ENCODE assay signal across 17 cellular contexts in the genomic region with DNA sequence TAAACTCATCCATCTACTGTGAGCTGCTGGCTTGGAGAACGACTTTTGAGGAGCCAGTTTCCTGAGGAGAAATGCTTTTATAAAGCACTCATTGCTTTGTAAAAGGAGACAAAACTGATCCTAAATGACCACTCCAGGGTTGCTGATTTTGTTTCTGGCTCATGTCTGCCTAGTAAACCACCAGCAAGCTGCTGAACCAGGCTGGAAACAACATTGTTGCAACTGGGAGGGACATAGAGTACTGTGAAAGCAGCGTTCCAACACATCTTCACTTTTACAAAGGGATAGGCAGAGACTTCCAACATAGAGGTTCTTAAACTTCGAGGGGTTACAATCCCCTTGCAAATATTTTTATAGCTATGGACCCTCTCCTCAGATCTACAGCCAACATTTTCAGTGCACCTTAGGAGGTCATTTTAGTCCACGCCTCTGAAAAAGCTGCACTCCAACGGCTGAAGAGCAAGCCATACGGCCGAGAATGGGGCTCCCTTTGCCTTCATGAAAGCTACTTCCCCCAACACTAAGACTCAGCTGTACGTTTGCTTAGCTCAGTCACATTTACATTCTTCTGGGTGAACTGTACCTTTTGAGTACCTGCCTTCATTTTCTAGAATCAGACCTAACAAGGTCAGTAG. TPM values are rescaled to one million over a fixed set of nuclear protein-coding genes. Genes with fewer than 3 reads are reported as not detected.
DNase-seq lines count a peak whose midpoint lies in the region; ATAC-seq and TF ChIP-seq lines count a peak whose summit lies in the region.
"Had no signal": no experiment of that assay in that cellular context is flagged by ENCODE, and none has a peak within 500 bp of the region (broad histone marks: within the 10 kb centered on the region; RNA-seq: fewer than 3 reads in every experiment).

No MANE protein-coding gene starts in this region.

- H3K27me3 ChIP-seq in uterus: no peaks in the 10 kb centered on the region
- H3K27me3 ChIP-seq: gastroesophageal sphincter had no signal

- no peaks in the 10 kb centered on the region for H3K9me3 Mint-ChIP-seq in chondrocyte (ENCODE audit: low read depth)
- no peaks in the 10 kb centered on the region for H3K9me3 Mint-ChIP-seq in stimulated activated effector memory CD8-positive, alpha-beta T cell treated with anti-CD3 and anti-CD28 coated beads, Interleukin-12 subunit alpha, Interleukin-12 subunit beta, amount 100 ng/mL, for 72 hours
- H3K9me3 Mint-ChIP-seq in activated T-cell treated with anti-CD3 and anti-CD28 coated beads, Interleukin-2, amount 50 U/mL, for 72 hours: no peaks in the 10 kb centered on the region

- H3K36me3 Mint-ChIP-seq in chondrocyte (ENCODE audit: low read depth): peaks cover 21% of the 10 kb centered on the region
- H3K36me3 Mint-ChIP-seq in stimulated activated effector memory CD8-positive, alpha-beta T cell treated with anti-CD3 and anti-CD28 coated beads, Interleukin-12 subunit alpha, Interleukin-12 subunit beta, amount 100 ng/mL, for 72 hours: peaks cover 34% of the 10 kb centered on the region
- peaks cover 2 to 5% of the 10 kb centered on the region in 2 donors for H3K36me3 Mint-ChIP-seq in activated T-cell treated with anti-CD3 and anti-CD28 coated beads, Interleukin-2, amount 50 U/mL, for 72 hours (ENCODE audit: insufficient read depth in 2 of 2)

- no peak for TF ChIP-seq CTCF in chondrocyte (IDR thresholded peaks at IDR 0.05)
- TF ChIP-seq CTCF in uterus (IDR thresholded peaks at IDR 0.05): no peak

- ATAC-seq in GM18909 (IDR thresholded peaks at IDR 0.05; ENCODE audit: poor library complexity, unreplicated experiment) (peak; percentile 11), HG02870 (IDR thresholded peaks at IDR 0.05; ENCODE audit: unreplicated experiment) (peak; percentile 4)
- no peak for ATAC-seq in stimulated activated effector memory CD8-positive, alpha-beta T cell treated with anti-CD3 and anti-CD28 coated beads, Interleukin-12 subunit alpha, Interleukin-12 subunit beta, amount 100 ng/mL, for 72 hours
- no peak for ATAC-seq in activated T-cell treated with anti-CD3 and anti-CD28 coated beads, Interleukin-2, amount 50 U/mL, for 72 hours (replicated peaks in 1 of 2)
- ATAC-seq: activated CD8-positive, alpha-beta memory T cell treated with anti-CD3 and anti-CD28 coated beads, Interleukin-2, amount 10 ng/mL, durations not matched to agents 7 days and 5 days; gastroesophageal sphincter; naive thymus-derived CD8-positive, alpha-beta T cell had no signal

- DNase-seq in chondrocyte (ENCODE audit: low spot score) (no peak), iPS-NIHi11 (ENCODE audit: low spot score) (no peak), SW 1271 (lab: John Stamatoyannopoulos, UW) (no peak), uterus (no peak)
- no peak for DNase-seq in stimulated activated effector memory CD8-positive, alpha-beta T cell treated with anti-CD3 and anti-CD28 coated beads, Interleukin-12 subunit alpha, Interleukin-12 subunit beta, amount 100 ng/mL, for 72 hours (ENCODE audit: low spot score in 2 of 2)
- DNase-seq in activated T-cell treated with anti-CD3 and anti-CD28 coated beads, Interleukin-2, amount 50 U/mL, for 72 hours: no peak
- DNase-seq: activated CD4-positive, alpha-beta T cell treated with anti-CD3 and anti-CD28 coated beads for 1 hour; activated CD8-positive, alpha-beta memory T cell treated with anti-CD3 and anti-CD28 coated beads, Interleukin-2, amount 10 ng/mL, durations not matched to agents 7 days and 5 days; activated effector memory CD4-positive, alpha-beta T cell treated with anti-CD3 and anti-CD28 coated beads, Interleukin-2, amount 50 U/mL, for 16 hours; NCI-H1694; stimulated activated naive CD4-positive, alpha-beta T cell had no signal

- no peak for TF ChIP-seq POLR2A in uterus (IDR thresholded peaks at IDR 0.05)

- peak overlapping the region in 1 of 2 donors; percentile 6 for H3K27ac ChIP-seq in uterus
- H3K27ac ChIP-seq: gastroesophageal sphincter had no signal

- no peak overlapping the region for H3K4me3 Mint-ChIP-seq in chondrocyte (ENCODE audit: unreplicated experiment)
- no peak overlapping the region for H3K4me3 Mint-ChIP-seq in stimulated activated effector memory CD8-positive, alpha-beta T cell treated with anti-CD3 and anti-CD28 coated beads, Interleukin-12 subunit alpha, Interleukin-12 subunit beta, amount 100 ng/mL, for 72 hours
- H3K4me3 Mint-ChIP-seq in activated T-cell treated with anti-CD3 and anti-CD28 coated beads, Interleukin-2, amount 50 U/mL, for 72 hours: no peak overlapping the region
- H3K4me3 Mint-ChIP-seq: activated CD8-positive, alpha-beta memory T cell treated with anti-CD3 and anti-CD28 coated beads, Interleukin-2, amount 10 ng/mL, durations not matched to agents 7 days and 5 days; naive thymus-derived CD8-positive, alpha-beta T cell had no signal

- H3K9me3 ChIP-seq in uterus: no peaks in the 10 kb centered on the region
- H3K9me3 ChIP-seq: gastroesophageal sphincter, lower lobe of right lung had no signal

- H3K4me1 Mint-ChIP-seq in chondrocyte (ENCODE audit: low read depth): peaks cover 34% of the 10 kb centered on the region
- peaks cover 6% of the 10 kb centered on the region for H3K4me1 Mint-ChIP-seq in stimulated activated effector memory CD8-positive, alpha-beta T cell treated with anti-CD3 and anti-CD28 coated beads, Interleukin-12 subunit alpha, Interleukin-12 subunit beta, amount 100 ng/mL, for 72 hours
- no peaks in the 10 kb centered on the region for H3K4me1 Mint-ChIP-seq in activated T-cell treated with anti-CD3 and anti-CD28 coated beads, Interleukin-2, amount 50 U/mL, for 72 hours (ENCODE audit: low read depth)
- H3K4me1 Mint-ChIP-seq: activated CD8-positive, alpha-beta memory T cell treated with anti-CD3 and anti-CD28 coated beads, Interleukin-2, amount 10 ng/mL, durations not matched to agents 7 days and 5 days had no signal

- H3K36me3 ChIP-seq in uterus: no peaks in the 10 kb centered on the region

- H3K27me3 Mint-ChIP-seq in chondrocyte (ENCODE audit: low read depth): no peaks in the 10 kb centered on the region
- H3K27me3 Mint-ChIP-seq in activated T-cell treated with anti-CD3 and anti-CD28 coated beads, Interleukin-2, amount 50 U/mL, for 72 hours (ENCODE audit: low read depth): no peaks in the 10 kb centered on the region
- H3K27me3 Mint-ChIP-seq: activated CD8-positive, alpha-beta memory T cell treated with anti-CD3 and anti-CD28 coated beads, Interleukin-2, amount 10 ng/mL, durations not matched to agents 7 days and 5 days; naive thymus-derived CD8-positive, alpha-beta T cell had no signal

- intact Hi-C loops in uterus (cut with DNase I; ENCODE audit: low total_unique reads): no loop called here

- H3K4me3 ChIP-seq in uterus: no peak overlapping the region
- H3K4me3 ChIP-seq: gastroesophageal sphincter, smooth muscle cell had no signal

- H3K4me1 ChIP-seq in uterus: no peaks in the 10 kb centered on the region

- H3K27ac Mint-ChIP-seq in chondrocyte (ENCODE audit: unreplicated experiment): peak overlapping the region; percentile 55
- peak overlapping the region; percentile 14 for H3K27ac Mint-ChIP-seq in stimulated activated effector memory CD8-positive, alpha-beta T cell treated with anti-CD3 and anti-CD28 coated beads, Interleukin-12 subunit alpha, Interleukin-12 subunit beta, amount 100 ng/mL, for 72 hours
- no peak overlapping the region for H3K27ac Mint-ChIP-seq in activated T-cell treated with anti-CD3 and anti-CD28 coated beads, Interleukin-2, amount 50 U/mL, for 72 hours
- H3K27ac Mint-ChIP-seq: activated CD8-positive, alpha-beta memory T cell treated with anti-CD3 and anti-CD28 coated beads, Interleukin-2, amount 10 ng/mL, durations not matched to agents 7 days and 5 days had no signal

RNA-seq across cellular contexts. Expression of a gene that starts 54.7 kb away (rescaled TPM):
- 25.6 to 36.4 TPM (median 35.7 TPM) in 3 replicates for total RNA-seq in chondrocyte
- 10 to 100 TPM; 10.3 to 13.5 TPM for total RNA-seq in activated T-cell treated with anti-CD3 and anti-CD28 coated beads, Interleukin-2, amount 50 U/mL, for 72 hours
- 10 to 100 TPM in 3 of 4 donors, 1 to 10 TPM in 1; 4.1 to 37.9 (median 15.1) TPM for total RNA-seq in uterus

Comparison
In these comparisons a context has a peak if more than half of its experiments do, and no peak if none do; other contexts are left out.
1. ATAC-seq: peak in GM18909 (single experiment) and HG02870 (single experiment); none in stimulated activated effector memory CD8-positive, alpha-beta T cell treated with anti-CD3 and anti-CD28 coated beads, Interleukin-12 subunit alpha, Interleukin-12 subunit beta, amount 100 ng/mL, for 72 hours (single experiment) and activated T-cell treated with anti-CD3 and anti-CD28 coated beads, Interleukin-2, amount 50 U/mL, for 72 hours (0 of 2).